29 cellular contexts compared by ENCODE assay signal in the genomic region with DNA sequence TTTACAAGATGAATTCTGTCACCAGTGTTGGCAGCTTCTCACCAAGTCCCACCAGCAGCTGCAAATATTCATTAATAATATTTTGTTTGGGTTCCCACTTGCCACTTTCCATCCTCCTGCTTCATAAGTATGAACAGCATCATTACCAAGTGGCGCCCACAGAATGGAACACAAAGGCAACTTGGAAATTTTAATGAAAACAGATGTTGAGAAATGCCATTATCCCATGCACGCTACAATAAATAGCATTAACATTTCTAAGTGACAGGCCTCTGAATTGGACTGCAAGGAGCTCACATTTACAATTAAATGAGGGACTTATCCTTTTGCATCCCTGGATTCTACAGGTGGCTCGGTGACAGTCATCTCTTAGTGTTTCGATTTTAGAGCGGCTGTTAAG.
"Had no signal": no experiment of that assay in that cellular context is flagged by ENCODE, and none has a peak within 500 bp of the region (broad histone marks: within the 10 kb centered on the region; RNA-seq: fewer than 3 reads in every experiment).

No MANE protein-coding gene starts in this region.

- ATAC-seq: activated CD4-positive, alpha-beta T cell treated with anti-CD3 and anti-CD28 coated beads for 36 hours; activated CD4-positive, CD25-positive, alpha-beta regulatory T cell treated with anti-CD3 and anti-CD28 coated beads, Interleukin-2, amount 50 U/mL, for 24 hours; activated CD8-positive, alpha-beta T cell treated with anti-CD3 and anti-CD28 coated beads, Interleukin-2, amount 10 ng/mL, durations not matched to agents 7 days and 5 days; body of pancreas; PC-3 had no signal

- H3K27me3 ChIP-seq: body of pancreas, breast epithelium, Peyer's patch, SJSA1 had no signal

- H3K4me3 ChIP-seq: body of pancreas, breast epithelium, coronary artery, Peyer's patch, SJSA1 had no signal

- DNase-seq: activated CD4-positive, alpha-beta T cell treated with anti-CD3 and anti-CD28 coated beads for 36 hours; activated CD4-positive, alpha-beta T cell treated with anti-CD3 and anti-CD28 coated beads, Interleukin-2, amount 10 ng/mL, durations not matched to agents 7 days and 5 days; activated CD4-positive, alpha-beta T cell treated with anti-CD3 and anti-CD28 coated beads, Interleukin-2, amount 50 U/mL, for 48 hours; activated CD8-positive, alpha-beta T cell treated with anti-CD3 and anti-CD28 coated beads, Interleukin-2, amount 10 ng/mL, durations not matched to agents 7 days and 5 days; activated gamma-delta T cell; activated naive CD4-positive, alpha-beta T cell treated with Interleukin-2 at 50 U/mL for 16 hours; activated naive CD8-positive, alpha-beta T cell treated with anti-CD3 and anti-CD28 coated beads, Interleukin-2, amount 10 ng/mL, durations not matched to agents 7 days and 5 days; activated T-cell treated with anti-CD3 and anti-CD28 coated beads, Interleukin-2, amount 50 U/mL, for 24 hours; amygdala; body of pancreas; Karpas-422; NCI-H1417 treated with DMSO at 0.1 percent for 48 hours; NCI-H2171 treated with DMSO at 0.1 percent for 48 hours; NCI-H2227 treated with DMSO at 0.1 percent for 48 hours; NCI-H446; NCI-H524 treated with DMSO at 0.1 percent for 48 hours; PC-3; Peyer's patch; RPMI8226; SHP77 treated with DMSO at 0.1 percent for 48 hours; SW 1271; T-helper 1 cell; T-helper 2 cell; T-helper 9 cell had no signal

- H3K4me1 ChIP-seq: body of pancreas, breast epithelium, Peyer's patch had no signal

- H3K27ac ChIP-seq: body of pancreas, breast epithelium, coronary artery, Peyer's patch, SJSA1 had no signal

- FAIRE-seq: astrocyte had no signal

- H3K9me3 ChIP-seq: body of pancreas, breast epithelium, Peyer's patch, SJSA1 had no signal

- H3K36me3 ChIP-seq: breast epithelium, Peyer's patch, SJSA1 had no signal
